ENCODE assay signal across 15 cellular contexts in genomic region chr7:155899596-155899995, GRCh38.
DNase-seq lines count a peak whose midpoint lies in the region; ATAC-seq and TF ChIP-seq lines count a peak whose summit lies in the region.
"Had no signal": no experiment of that assay in that cellular context is flagged by ENCODE, and none has a peak within 500 bp of the region (broad histone marks: within the 10 kb centered on the region; RNA-seq: fewer than 3 reads in every experiment).

No MANE protein-coding gene starts in this region.

- H3K4me1 ChIP-seq in spleen, result no peaks in the 10 kb centered on the region
- H3K4me1 ChIP-seq: Caco-2 had no signal

- peaks cover 0 to 40% (median 13%) of the 10 kb centered on the region in 8 donors for H3K9me3 ChIP-seq in spleen

- 77 to 94% (median 89%) methylated on average over 4 of the region's 4 CpGs for WGBS in spleen, 5 donors

- no peaks in the 10 kb centered on the region for H3K36me3 ChIP-seq in spleen

- H3K27ac ChIP-seq in spleen, result no peak overlapping the region

- no peaks in the 10 kb centered on the region for H3K36me3 Mint-ChIP-seq in chondrocyte (ENCODE audit: low read depth)
- H3K36me3 Mint-ChIP-seq: CD4-positive, CD25-positive, alpha-beta regulatory T cell; CD8-positive, alpha-beta T cell had no signal

- no peak overlapping the region for H3K27ac Mint-ChIP-seq in chondrocyte (ENCODE audit: unreplicated experiment)
- H3K27ac Mint-ChIP-seq: CD4-positive, CD25-positive, alpha-beta regulatory T cell; CD8-positive, alpha-beta T cell had no signal

- peaks cover 12% of the 10 kb centered on the region for H3K9me3 Mint-ChIP-seq in chondrocyte (ENCODE audit: low read depth)
- H3K9me3 Mint-ChIP-seq: CD8-positive, alpha-beta T cell had no signal

- TF ChIP-seq POLR2A in spleen (IDR thresholded peaks at IDR 0.05), result no peak

- intact Hi-C loops in spleen (cut with DNase I; ENCODE audit: low total_unique reads), result no loop called here

- TF ChIP-seq CTCF in chondrocyte (IDR thresholded peaks at IDR 0.05), result no peak
- TF ChIP-seq CTCF in spleen (IDR thresholded peaks at IDR 0.05 in 8 of 11, conservative IDR thresholded peaks at IDR 0.05 in 3 of 11), result no peak

- H3K4me3 Mint-ChIP-seq in chondrocyte (ENCODE audit: unreplicated experiment), result no peak overlapping the region
- H3K4me3 Mint-ChIP-seq: CD8-positive, alpha-beta T cell had no signal

- peaks cover 25% of the 10 kb centered on the region for H3K27me3 Mint-ChIP-seq in chondrocyte (ENCODE audit: low read depth)
- H3K27me3 Mint-ChIP-seq: CD4-positive, CD25-positive, alpha-beta regulatory T cell had no signal

- no peaks in the 10 kb centered on the region for H3K4me1 Mint-ChIP-seq in chondrocyte (ENCODE audit: low read depth)
- H3K4me1 Mint-ChIP-seq: CD4-positive, CD25-positive, alpha-beta regulatory T cell had no signal

- DNase-seq in chondrocyte (ENCODE audit: low spot score) (peak; percentile 78), mesenteric fat pad (ENCODE audit: low spot score) (peak; percentile 53), spleen (peak; percentile 33), NCI-H446 (lab: John Stamatoyannopoulos, UW) (no peak)
- DNase-seq: C1 segment of cervical spinal cord; Caco-2; CD4-positive, CD25-positive, alpha-beta regulatory T cell; CD8-positive, alpha-beta T cell; DMS153; DND-41; GOT3; H7; HCEC 1CT had no signal

- H3K4me3 ChIP-seq in spleen, result no peak overlapping the region

- H3K27me3 ChIP-seq in spleen (replicated peaks in 1 of 7), result peaks cover 0 to 5% (median 0%) of the 10 kb centered on the region in 7 donors

- no peak for ATAC-seq in GM18502 (IDR thresholded peaks at IDR 0.05; ENCODE audit: poor library complexity, unreplicated experiment)
- ATAC-seq in GM18867 (IDR thresholded peaks at IDR 0.05; ENCODE audit: unreplicated experiment), result no peak
- ATAC-seq: CD8-positive, alpha-beta T cell had no signal

Comparison
In these comparisons a context has a peak if more than half of its experiments do, and no peak if none do; other contexts are left out.
1. DNase-seq: peak in chondrocyte (single experiment), mesenteric fat pad (single experiment) and spleen (single experiment); none in NCI-H446 (0 of 2).